26 cellular contexts compared by ENCODE assay signal in genomic region chr2:118731396-118731795, GRCh38.
"Had no signal": no experiment of that assay in that cellular context is flagged by ENCODE, and none has a peak within 500 bp of the region (broad histone marks: within the 10 kb centered on the region; RNA-seq: fewer than 3 reads in every experiment).

No MANE protein-coding gene starts in this region.

- H3K27ac ChIP-seq: stomach, suprapubic skin, testis, thoracic aorta, thyroid gland, tibial artery, tibial nerve, transverse colon, upper lobe of left lung, upper lobe of right lung, uterus, vagina had no signal

- H3K9me3 ChIP-seq: suprapubic skin, testis, thoracic aorta, thyroid gland, upper lobe of right lung, uterus, vagina had no signal

- ATAC-seq: stimulated activated effector memory CD8-positive, alpha-beta T cell treated with anti-CD3 and anti-CD28 coated beads, Interleukin-12 subunit alpha, Interleukin-12 subunit beta, amount 100 ng/mL, for 72 hours; stimulated activated memory B cell treated with anti-CD40 and anti-IgM and Interleukin-4, amounts not matched to agents 10 μg/mL and 1 μg/mL and 100 μg/mL, for 72 hours; stimulated activated naive B cell treated with anti-CD40 and anti-IgM and Interleukin-4, amounts not matched to agents 10 μg/mL and 1 μg/mL and 100 μg/mL, for 72 hours; stimulated activated naive CD8-positive, alpha-beta T cell treated with anti-CD3 and anti-CD28 coated beads, Interleukin-15, amount 100 ng/mL, for 72 hours; stimulated activated naive CD8-positive, alpha-beta T cell treated with anti-CD3 and anti-CD28 coated beads, Interleukin-15, Interleukin-2, amounts not matched to agents 100 U/mL and 50 U/mL, for 24 hours; upper lobe of right lung had no signal

- H3K4me1 ChIP-seq: stomach, testis, thyroid gland, tibial artery, tibial nerve, transverse colon, upper lobe of left lung, upper lobe of right lung, uterus, vagina had no signal

- H3K36me3 ChIP-seq: stomach, suprapubic skin, thoracic aorta, thyroid gland, tibial artery, tibial nerve, transverse colon, upper lobe of left lung, upper lobe of right lung, uterus, vagina had no signal

- H3K27me3 ChIP-seq: stomach, suprapubic skin, testis, thyroid gland, tibial artery, tibial nerve, transverse colon, upper lobe of left lung, upper lobe of right lung, uterus, vagina had no signal

- H3K4me3 ChIP-seq: stomach, suprapubic skin, testis, thoracic aorta, thyroid gland, tibial artery, tibial nerve, transverse colon, upper lobe of left lung, upper lobe of right lung, uterus, vagina had no signal

- DNase-seq: stimulated activated CD4-positive, alpha-beta T cell treated with anti-CD3 and anti-CD28 coated beads, Interleukin-2, amount 100 ng/mL, for 48 hours; stimulated activated CD4-positive, alpha-beta T cell treated with anti-CD3 and anti-CD28 coated beads, Interleukin-4, amount 100 ng/mL, for 1 hour; stimulated activated CD4-positive, alpha-beta T cell treated with anti-CD3 and anti-CD28 coated beads, Interleukin-4, amount 100 ng/mL, for 24 hours; stimulated activated CD4-positive, alpha-beta T cell treated with anti-CD3 and anti-CD28 coated beads, Interleukin-4, amount 100 ng/mL, for 4 hours; stimulated activated CD8-positive, alpha-beta memory T cell treated with anti-CD3 and anti-CD28 coated beads, Interleukin-4, amount 100 ng/mL, for 48 hours; stimulated activated naive B cell treated with anti-CD40 and anti-IgM and Interleukin-4, amounts not matched to agents 10 μg/mL and 1 μg/mL and 100 μg/mL, for 72 hours; stimulated activated naive CD4-positive, alpha-beta T cell; stimulated activated naive CD4-positive, alpha-beta T cell treated with Interleukin-2 at 50 U/mL for 16 hours; stimulated activated naive CD8-positive, alpha-beta T cell treated with anti-CD3 and anti-CD28 coated beads, Interleukin-15, amount 100 ng/mL, for 72 hours; stimulated activated naive CD8-positive, alpha-beta T cell treated with anti-CD3 and anti-CD28 coated beads, Interleukin-15, Interleukin-2, amounts not matched to agents 100 U/mL and 50 U/mL, for 24 hours; stomach; substantia nigra; testis; thyroid gland; tibial artery; transverse colon; trophoblast cell; upper lobe of left lung; upper lobe of right lung; uterus had no signal
